ENCODE assay signal across 18 cellular contexts in the genomic region with DNA sequence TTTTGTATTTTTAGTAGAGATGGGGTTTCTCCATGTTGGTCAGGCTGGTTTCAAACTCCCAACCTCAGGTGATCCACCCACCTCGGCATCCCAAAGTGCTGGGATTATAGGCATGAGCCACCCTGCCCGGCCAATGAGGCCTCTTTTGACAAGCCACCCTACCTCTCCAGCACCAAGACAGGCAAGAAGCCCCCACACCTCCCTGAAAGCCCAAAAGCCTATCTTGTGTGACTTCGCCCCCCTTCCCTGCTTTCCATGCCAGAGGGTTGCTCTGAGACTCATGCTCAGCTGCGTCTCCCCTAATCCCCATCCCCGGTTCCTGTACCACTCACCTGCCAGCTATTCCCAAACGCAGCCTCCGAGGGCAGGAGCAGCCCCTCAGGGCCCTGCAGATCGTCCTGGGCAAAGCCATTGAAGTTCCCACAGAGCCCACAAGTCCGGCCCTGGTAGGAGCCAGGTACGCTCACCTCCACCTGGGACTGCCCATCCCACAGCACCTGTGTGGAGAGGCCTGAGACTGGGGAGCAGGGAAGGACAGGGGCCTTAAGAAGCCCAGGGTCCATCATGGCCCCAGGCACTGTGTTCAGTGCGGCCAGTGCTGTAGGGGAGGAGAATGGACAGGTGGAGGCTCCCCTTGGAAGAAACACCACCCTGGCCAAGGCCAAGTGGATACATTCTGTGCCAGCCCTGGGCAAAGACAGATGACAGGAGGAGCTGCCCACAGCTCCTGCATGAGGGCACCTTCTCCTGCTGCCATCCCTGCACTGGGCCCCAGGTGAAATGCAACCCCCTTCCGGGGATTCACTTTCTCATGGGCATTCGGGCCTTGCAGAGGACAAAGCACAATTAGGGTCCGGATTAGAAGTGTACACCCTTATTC. TPM values are rescaled to one million over a fixed set of nuclear protein-coding genes. Genes with fewer than 3 reads are reported as not detected.
DNase-seq lines count a peak whose midpoint lies in the region; ATAC-seq and TF ChIP-seq lines count a peak whose summit lies in the region.
"Had no signal": no experiment of that assay in that cellular context is flagged by ENCODE, and none has a peak within 500 bp of the region (broad histone marks: within the 10 kb centered on the region; RNA-seq: fewer than 3 reads in every experiment).

No MANE protein-coding gene starts in this region.

- H3K27ac ChIP-seq in parathyroid adenoma, result peak overlapping the region; percentile 49
- H3K27ac ChIP-seq: 22Rv1 had no signal

- no peaks in the 10 kb centered on the region for H3K9me3 Mint-ChIP-seq in activated CD4-positive, alpha-beta T cell treated with anti-CD3 and anti-CD28 coated beads, Interleukin-2, amount 10 ng/mL, durations not matched to agents 7 days and 5 days
- H3K9me3 Mint-ChIP-seq in chondrocyte (ENCODE audit: low read depth), result no peaks in the 10 kb centered on the region
- H3K9me3 Mint-ChIP-seq: CD8-positive, alpha-beta T cell had no signal

- H3K4me3 Mint-ChIP-seq in activated CD4-positive, alpha-beta T cell treated with anti-CD3 and anti-CD28 coated beads, Interleukin-2, amount 10 ng/mL, durations not matched to agents 7 days and 5 days, result no peak overlapping the region
- no peak overlapping the region for H3K4me3 Mint-ChIP-seq in chondrocyte (ENCODE audit: unreplicated experiment)
- H3K4me3 Mint-ChIP-seq: B cell; CD8-positive, alpha-beta T cell had no signal

- TF ChIP-seq CTCF in chondrocyte (IDR thresholded peaks at IDR 0.05) (no peak), parathyroid adenoma (IDR thresholded peaks at IDR 0.05) (no peak)

- H3K27me3 ChIP-seq in H7 (ENCODE audit: control insufficient read depth, insufficient read depth, low read length), result no peaks in the 10 kb centered on the region
- no peaks in the 10 kb centered on the region for H3K27me3 ChIP-seq in parathyroid adenoma (ENCODE audit: control insufficient read depth, insufficient read depth, low read length)

- ATAC-seq in HG02610 (IDR thresholded peaks at IDR 0.05; ENCODE audit: unreplicated experiment), result no peak
- no peak for ATAC-seq in HG02678 (IDR thresholded peaks at IDR 0.05; ENCODE audit: unreplicated experiment)
- ATAC-seq: CD8-positive, alpha-beta T cell had no signal

- peaks cover 13% of the 10 kb centered on the region for H3K4me1 Mint-ChIP-seq in activated CD4-positive, alpha-beta T cell treated with anti-CD3 and anti-CD28 coated beads, Interleukin-2, amount 10 ng/mL, durations not matched to agents 7 days and 5 days
- peaks cover under 1% of the 10 kb centered on the region for H3K4me1 Mint-ChIP-seq in chondrocyte (ENCODE audit: low read depth)
- H3K4me1 Mint-ChIP-seq: B cell had no signal

- H3K4me2 ChIP-seq in parathyroid adenoma (ENCODE audit: low read length), result no peak overlapping the region

- peak overlapping the region; percentile 75 for H3K27ac Mint-ChIP-seq in activated CD4-positive, alpha-beta T cell treated with anti-CD3 and anti-CD28 coated beads, Interleukin-2, amount 10 ng/mL, durations not matched to agents 7 days and 5 days
- no peak overlapping the region for H3K27ac Mint-ChIP-seq in chondrocyte (ENCODE audit: unreplicated experiment)
- H3K27ac Mint-ChIP-seq: B cell; CD8-positive, alpha-beta T cell had no signal

- H3K36me3 ChIP-seq in H7 (replicated peaks; ENCODE audit: control insufficient read depth, insufficient read depth, low read length), result no peaks in the 10 kb centered on the region
- no peaks in the 10 kb centered on the region for H3K36me3 ChIP-seq in parathyroid adenoma (ENCODE audit: control insufficient read depth, insufficient read depth, low read length)

- POLR2A ChIA-PET in activated CD4-positive, alpha-beta T cell treated with anti-CD3 and anti-CD28 coated beads, Interleukin-2, amount 10 ng/mL, durations not matched to agents 7 days and 5 days (lab: Charles Lee), result no interaction called here

- H3K4me3 ChIP-seq in H7 (ENCODE audit: insufficient read depth, low read depth, low read length) (no peak overlapping the region), parathyroid adenoma (ENCODE audit: low read depth, low read length) (no peak overlapping the region)

- no peaks in the 10 kb centered on the region for H3K9me3 ChIP-seq in parathyroid adenoma (ENCODE audit: control insufficient read depth, low read length)

- no peaks in the 10 kb centered on the region for H3K27me3 Mint-ChIP-seq in activated CD4-positive, alpha-beta T cell treated with anti-CD3 and anti-CD28 coated beads, Interleukin-2, amount 10 ng/mL, durations not matched to agents 7 days and 5 days
- H3K27me3 Mint-ChIP-seq in chondrocyte (ENCODE audit: low read depth), result peaks cover 2% of the 10 kb centered on the region
- H3K27me3 Mint-ChIP-seq: B cell had no signal

- CTCF ChIA-PET in activated CD4-positive, alpha-beta T cell treated with anti-CD3 and anti-CD28 coated beads, Interleukin-2, amount 10 ng/mL, durations not matched to agents 7 days and 5 days (lab: Charles Lee), result interaction anchor here (0.7 to 1.7 kb wide), 3 partner anchors 15 to 512 kb away, joined by 3 to 6 read pairs (median 5); a partner anchor contains a TSS

- no peaks in the 10 kb centered on the region for H3K36me3 Mint-ChIP-seq in activated CD4-positive, alpha-beta T cell treated with anti-CD3 and anti-CD28 coated beads, Interleukin-2, amount 10 ng/mL, durations not matched to agents 7 days and 5 days (ENCODE audit: low read depth)
- no peaks in the 10 kb centered on the region for H3K36me3 Mint-ChIP-seq in chondrocyte (ENCODE audit: low read depth)
- H3K36me3 Mint-ChIP-seq: CD8-positive, alpha-beta T cell had no signal

- no peak for DNase-seq in activated CD4-positive, alpha-beta T cell treated with anti-CD3 and anti-CD28 coated beads, Interleukin-2, amount 10 ng/mL, durations not matched to agents 7 days and 5 days
- no peak for DNase-seq in activated CD4-positive, alpha-beta T cell treated with anti-CD3 and anti-CD28 coated beads, Interleukin-2, amount 50 U/mL, for 4 hours
- DNase-seq in H7 (peak; percentile 41), chondrocyte (ENCODE audit: low spot score) (peak; percentile 60), HCEC 1CT (no peak)
- DNase-seq: DND-41, GF-D8, NCI-H1092, NCI-H2081, NCI-H510A, NCI-H774, SHP77 treated with DMSO at 0.1 percent for 48 hours had no signal

- H3K9ac ChIP-seq in parathyroid adenoma, result no peak overlapping the region

- no peaks in the 10 kb centered on the region for H3K79me2 ChIP-seq in parathyroid adenoma

- peaks cover 15% of the 10 kb centered on the region for H3K4me1 ChIP-seq in parathyroid adenoma

- peak overlapping the region; percentile 16 for H2AFZ ChIP-seq in parathyroid adenoma

RNA-seq across cellular contexts. Expression of a gene that starts 15.8 kb away (rescaled TPM):
- total RNA-seq in activated CD4-positive, alpha-beta T cell treated with anti-CD3 and anti-CD28 coated beads, Interleukin-2, amount 10 ng/mL, durations not matched to agents 7 days and 5 days, result 100 to 1,000 TPM; 123 to 143 TPM
- 93.5 and 120 TPM in 2 replicates for total RNA-seq in H7 (2014; rRNA removed; shearing (Covaris generic))
- 139 to 162 TPM (median 154 TPM) in 3 replicates for total RNA-seq in chondrocyte

RNA-seq across cellular contexts. Expression of a gene that starts 32.0 kb away (rescaled TPM):
- total RNA-seq in activated CD4-positive, alpha-beta T cell treated with anti-CD3 and anti-CD28 coated beads, Interleukin-2, amount 10 ng/mL, durations not matched to agents 7 days and 5 days, result under 1 TPM; 0.10 to 0.12 TPM
- total RNA-seq in H7 (2014; rRNA removed; shearing (Covaris generic)), result 2.5 and 3.4 TPM in 2 replicates
- 1.3 to 1.5 TPM in 2 of 3 replicates, not detected in the other for total RNA-seq in chondrocyte

RNA-seq across cellular contexts. Expression of a gene that starts 48.3 kb away (rescaled TPM):
- not detected for total RNA-seq in activated CD4-positive, alpha-beta T cell treated with anti-CD3 and anti-CD28 coated beads, Interleukin-2, amount 10 ng/mL, durations not matched to agents 7 days and 5 days
- 26.9 and 32.3 TPM in 2 replicates for total RNA-seq in H7 (2014; rRNA removed; shearing (Covaris generic))
- total RNA-seq in chondrocyte, result 72.3 to 119 TPM (median 118 TPM) in 3 replicates
- total RNA-seq: B cell had no signal

RNA-seq across cellular contexts. Expression of a gene that starts 59.3 kb away (rescaled TPM):
- 1 to 10 TPM; 6.5 to 6.7 TPM for total RNA-seq in activated CD4-positive, alpha-beta T cell treated with anti-CD3 and anti-CD28 coated beads, Interleukin-2, amount 10 ng/mL, durations not matched to agents 7 days and 5 days
- 0.48 and 0.62 TPM in 2 replicates for total RNA-seq in H7 (2014; rRNA removed; shearing (Covaris generic))
- total RNA-seq in chondrocyte, result 0.26 to 0.53 TPM (median 0.37 TPM) in 3 replicates

Comparison
In these comparisons a context has a peak if more than half of its experiments do, and no peak if none do; other contexts are left out.
1. DNase-seq: peak in H7 (single experiment) and chondrocyte (single experiment); none in activated CD4-positive, alpha-beta T cell treated with anti-CD3 and anti-CD28 coated beads, Interleukin-2, amount 10 ng/mL, durations not matched to agents 7 days and 5 days (single experiment), activated CD4-positive, alpha-beta T cell treated with anti-CD3 and anti-CD28 coated beads, Interleukin-2, amount 50 U/mL, for 4 hours (0 of 2) and HCEC 1CT (single experiment).
2. RNA of a gene that starts 48.3 kb away (total RNA-seq): 72.3 to 119 TPM in chondrocyte and 26.9 to 32.3 TPM in H7; not detected in activated CD4-positive, alpha-beta T cell treated with anti-CD3 and anti-CD28 coated beads, Interleukin-2, amount 10 ng/mL, durations not matched to agents 7 days and 5 days; every median in the first group is over 10 times any median in the second.